2 cellular contexts compared by ENCODE assay signal in the genomic region with DNA sequence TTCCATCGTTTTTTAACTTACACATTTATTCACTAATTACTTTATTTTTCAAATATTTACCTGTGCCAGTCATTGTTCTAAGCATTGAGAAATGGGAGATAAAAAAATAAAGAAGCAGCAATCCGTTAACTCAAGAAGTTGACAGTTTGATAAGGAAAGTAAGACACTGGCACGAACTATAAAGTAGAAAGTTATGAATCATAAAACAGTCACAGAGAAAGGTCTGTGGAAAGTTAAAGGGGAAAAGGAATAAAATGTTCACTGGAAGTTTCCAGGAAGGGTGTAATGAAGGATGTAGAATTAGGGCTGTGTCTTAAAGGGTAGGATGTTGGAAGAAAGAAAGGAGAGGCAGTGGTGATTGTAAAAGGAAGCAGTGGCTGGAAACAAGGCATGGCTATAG.
TF ChIP-seq lines count a peak whose summit lies in the region.

No MANE protein-coding gene starts in this region.

TF ChIP-seq in SK-N-SH, 30 proteins besides CTCF, POLR2A, EP300 and RAD21:
- TF ChIP-seq, protein P1, sequence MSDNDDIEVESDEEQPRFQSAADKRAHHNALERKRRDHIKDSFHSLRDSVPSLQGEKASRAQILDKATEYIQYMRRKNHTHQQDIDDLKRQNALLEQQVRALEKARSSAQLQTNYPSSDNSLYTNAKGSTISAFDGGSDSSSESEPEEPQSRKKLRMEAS (IDR thresholded peaks at IDR 0.05; ENCODE audit: low read depth): no peak
- TF ChIP-seq, protein P2, sequence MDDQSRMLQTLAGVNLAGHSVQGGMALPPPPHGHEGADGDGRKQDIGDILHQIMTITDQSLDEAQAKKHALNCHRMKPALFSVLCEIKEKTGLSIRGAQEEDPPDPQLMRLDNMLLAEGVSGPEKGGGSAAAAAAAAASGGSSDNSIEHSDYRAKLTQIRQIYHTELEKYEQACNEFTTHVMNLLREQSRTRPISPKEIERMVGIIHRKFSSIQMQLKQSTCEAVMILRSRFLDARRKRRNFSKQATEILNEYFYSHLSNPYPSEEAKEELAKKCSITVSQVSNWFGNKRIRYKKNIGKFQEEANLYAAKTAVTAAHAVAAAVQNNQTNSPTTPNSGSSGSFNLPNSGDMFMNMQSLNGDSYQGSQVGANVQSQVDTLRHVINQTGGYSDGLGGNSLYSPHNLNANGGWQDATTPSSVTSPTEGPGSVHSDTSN (IDR thresholded peaks at IDR 0.05): peak; percentile 75
- peak; percentile 52 for TF ChIP-seq JUND (IDR thresholded peaks at IDR 0.05)
- no peak for TF ChIP-seq SMC3 (IDR thresholded peaks at IDR 0.05; ENCODE audit: low read depth, low read length)
- peak; percentile 47; the same call in 1 of the 2 replicates for TF ChIP-seq NFIC (IDR thresholded peaks at IDR 0.05; ENCODE audit: borderline replicate concordance)
- TF ChIP-seq FOSL2 (IDR thresholded peaks at IDR 0.05; ENCODE audit: borderline replicate concordance, low read depth): peak; percentile 41; the same call in 1 of the 2 replicates
- peak; percentile 48 for TF ChIP-seq TCF12 (IDR thresholded peaks at IDR 0.05)

TF ChIP-seq in H1, 55 proteins besides CTCF, POLR2A, EP300 and RAD21:
- TF ChIP-seq EGR1 (IDR thresholded peaks at IDR 0.05; ENCODE audit: borderline replicate concordance, low read depth, low read length) (no peak), SRF (IDR thresholded peaks at IDR 0.05; ENCODE audit: low read depth, low read length) (no peak), POU5F1 (IDR thresholded peaks at IDR 0.05; ENCODE audit: low read depth, low read length) (no peak), JUND (IDR thresholded peaks at IDR 0.05; ENCODE audit: low read length) (no peak), ZNF274 (IDR thresholded peaks at IDR 0.05; ENCODE audit: borderline replicate concordance, extremely low read depth, low read length) (no peak), CHD2 (IDR thresholded peaks at IDR 0.05; ENCODE audit: low read length) (no peak), KDM5A (IDR thresholded peaks at IDR 0.05; ENCODE audit: low read length) (no peak)
- TF ChIP-seq, protein P3, sequence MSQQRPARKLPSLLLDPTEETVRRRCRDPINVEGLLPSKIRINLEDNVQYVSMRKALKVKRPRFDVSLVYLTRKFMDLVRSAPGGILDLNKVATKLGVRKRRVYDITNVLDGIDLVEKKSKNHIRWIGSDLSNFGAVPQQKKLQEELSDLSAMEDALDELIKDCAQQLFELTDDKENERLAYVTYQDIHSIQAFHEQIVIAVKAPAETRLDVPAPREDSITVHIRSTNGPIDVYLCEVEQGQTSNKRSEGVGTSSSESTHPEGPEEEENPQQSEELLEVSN (IDR thresholded peaks at IDR 0.05): no peak
TF ChIP-seq in H1: peak in this region for 0.
